In the genomic region with DNA sequence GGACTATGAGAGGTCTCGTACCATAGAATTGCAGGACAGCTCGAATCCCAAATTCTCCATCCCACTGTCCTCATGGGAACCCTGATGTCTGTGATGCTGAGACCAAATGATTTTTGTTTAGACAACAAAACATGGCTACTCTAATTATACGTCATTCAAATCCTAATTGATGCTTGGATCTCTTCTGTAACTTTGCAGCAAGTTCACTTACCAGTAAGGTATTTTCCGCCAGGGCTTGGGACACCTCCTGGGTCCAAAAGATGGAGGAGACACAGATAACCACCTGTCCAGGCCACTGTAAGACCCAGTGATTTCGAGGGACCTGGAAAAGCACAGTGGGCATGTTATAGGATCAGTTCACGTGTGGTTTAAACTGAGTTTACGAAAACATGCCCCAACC, we compare ENCODE assay signal across 28 cellular contexts.
"Had no signal": no experiment of that assay in that cellular context is flagged by ENCODE, and none has a peak within 500 bp of the region (broad histone marks: within the 10 kb centered on the region; RNA-seq: fewer than 3 reads in every experiment).

No MANE protein-coding gene starts in this region.

- H3K27me3 ChIP-seq: colonic mucosa, gastrocnemius medialis, gastroesophageal sphincter, heart left ventricle, heart right ventricle had no signal

- H3K4me3 ChIP-seq: colonic mucosa, coronary artery, dorsolateral prefrontal cortex, esophagus muscularis mucosa, esophagus squamous epithelium, gastrocnemius medialis, gastroesophageal sphincter, heart left ventricle, heart right ventricle had no signal

- H3K27ac ChIP-seq: colonic mucosa, coronary artery, dorsolateral prefrontal cortex, epithelial cell of prostate, esophagus muscularis mucosa, esophagus squamous epithelium, foreskin keratinocyte, gastrocnemius medialis, gastroesophageal sphincter, heart left ventricle, heart right ventricle had no signal

- H3K36me3 ChIP-seq: colonic mucosa, esophagus muscularis mucosa, esophagus squamous epithelium, gastrocnemius medialis, gastroesophageal sphincter, heart left ventricle, heart right ventricle had no signal

- H3K9me3 ChIP-seq: colonic mucosa, esophagus muscularis mucosa, esophagus squamous epithelium, gastrocnemius medialis, gastroesophageal sphincter, heart left ventricle, heart right ventricle had no signal

- H3K4me1 ChIP-seq: colonic mucosa, esophagus muscularis mucosa, esophagus squamous epithelium, foreskin keratinocyte, gastrocnemius medialis, gastroesophageal sphincter, heart left ventricle, heart right ventricle had no signal

- FAIRE-seq: colon, endometrium, endothelial cell of umbilical vein, frontal cortex had no signal

- DNase-seq: colonic mucosa; cortex of kidney; dermis blood vessel endothelial cell; dorsolateral prefrontal cortex; effector CD4-positive, alpha-beta T cell; effector CD8-positive, alpha-beta T cell; effector memory CD4-positive, alpha-beta T cell; effector memory CD8-positive, alpha-beta T cell; endodermal cell; erythroblast; esophagus squamous epithelium; foreskin fibroblast; foreskin keratinocyte; foreskin melanocyte; gastrocnemius medialis; glutamatergic neuron; head of caudate nucleus; heart left ventricle; heart right ventricle had no signal

- ATAC-seq: effector memory CD8-positive, alpha-beta T cell; esophagus mucosa; foreskin keratinocyte; gastrocnemius medialis; gastroesophageal sphincter; heart left ventricle; heart right ventricle had no signal
